9 cellular contexts compared by ENCODE assay signal in the genomic region with DNA sequence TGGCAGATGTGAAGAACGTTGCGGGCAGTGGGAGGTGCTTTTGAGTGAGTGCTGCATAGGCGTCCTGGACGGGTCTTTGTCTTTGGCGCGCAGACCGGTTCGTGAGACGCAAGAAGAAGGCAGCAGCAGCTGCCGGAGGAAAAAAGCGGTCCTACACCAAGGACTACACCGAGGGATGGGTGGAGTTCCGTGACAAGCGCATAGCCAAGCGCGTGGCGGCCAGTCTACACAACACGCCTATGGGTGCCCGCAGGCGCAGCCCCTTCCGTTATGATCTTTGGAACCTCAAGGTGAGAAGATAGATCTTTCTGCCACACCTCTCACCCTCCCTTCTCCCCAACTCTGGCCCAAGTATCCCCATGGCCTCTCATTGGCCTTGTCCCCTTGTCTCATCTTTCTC. TPM values are rescaled to one million over a fixed set of nuclear protein-coding genes. Genes with fewer than 3 reads are reported as not detected.
A peak's percentile ranks its signal among the peaks of the same experiment; 100 is the strongest.
DNase-seq lines count a peak whose midpoint lies in the region; ATAC-seq, FAIRE-seq and TF ChIP-seq lines count a peak whose summit lies in the region.
"Had no signal": no experiment of that assay in that cellular context is flagged by ENCODE, and none has a peak within 500 bp of the region (broad histone marks: within the 10 kb centered on the region; RNA-seq: fewer than 3 reads in every experiment).

No MANE protein-coding gene starts in this region.

- H3K9me1 ChIP-seq in K562 (ENCODE audit: control insufficient read depth, insufficient read depth, low read length), result no peaks in the 10 kb centered on the region

- H3K27me3 Mint-ChIP-seq in mesothelial cell of epicardium (ENCODE audit: low read depth), result peaks cover 21% of the 10 kb centered on the region

- H3K27ac ChIP-seq in 22Rv1 (peak overlapping the region; percentile 87; the same call in 1 of the 2 replicates), K562 (ENCODE audit: extremely low read depth, low read depth, low read length) (peak overlapping the region; percentile 88)

- ATAC-seq in K562 (no peak), HG02840 (IDR thresholded peaks at IDR 0.05; ENCODE audit: low FRiP score, unreplicated experiment) (no peak), HG02571 (IDR thresholded peaks at IDR 0.05; ENCODE audit: unreplicated experiment) (no peak)

- CTCF ChIA-PET in K562 (lab: Yijun Ruan, JAX; ENCODE audit: low intra/inter-chr PET ratio), result no interaction called here

- H3K36me3 Mint-ChIP-seq in mesothelial cell of epicardium, result peaks cover 7% of the 10 kb centered on the region

- no TSS peak for BruUV-seq in K562 (replicated peaks; lab: Mats Ljungman, UMichigan)

- H3K9ac ChIP-seq in K562 (ENCODE audit: insufficient read depth in 1 of 2, low read depth in 2 of 2, low read length in 2 of 2), result peak overlapping the region; percentile 94 to 100

- 33% methylated on average over 21 of the region's 21 CpGs for WGBS in K562 (ENCODE audit: insufficient coverage, low coverage, missing lambda C conversion rate)

- no peak for TF ChIP-seq CTCF in 22Rv1 (IDR thresholded peaks at IDR 0.05)
- TF ChIP-seq CTCF in GM12875 (IDR thresholded peaks at IDR 0.05; ENCODE audit: borderline replicate concordance, insufficient read depth, low read depth, low read length), result no peak
- TF ChIP-seq CTCF in K562 (IDR thresholded peaks at IDR 0.05 in 2 of 3, conservative IDR thresholded peaks at IDR 0.05 in 1 of 3; ENCODE audit: insufficient read depth in 2 of 3, low read depth in 1 of 3, low read length in 3 of 3), result no peak
- no peak for TF ChIP-seq CTCF in mesothelial cell of epicardium (IDR thresholded peaks at IDR 0.05; ENCODE audit: unreplicated experiment)

- H2AFZ ChIP-seq in K562 (ENCODE audit: low read depth, low read length), result no peak overlapping the region

- DNase-seq in K562 (ENCODE audit: extremely low read depth in 1 of 4, low spot score in 3 of 4) (peak in 3 of 4 experiments; percentile 32 to 44 (median 33)), mesothelial cell of epicardium (ENCODE audit: low spot score in 2 of 2, unreplicated experiment in 2 of 2) (no peak), AML-193 (lab: John Stamatoyannopoulos, UW) (no peak)
- DNase-seq in activated CD4-positive, alpha-beta T cell treated with anti-CD3 and anti-CD28 coated beads for 4 hours, result no peak

- peak overlapping the region; percentile 13 for H3K27ac Mint-ChIP-seq in mesothelial cell of epicardium

- peak overlapping the region; percentile 99 for H3K4me2 ChIP-seq in K562 (ENCODE audit: insufficient read depth, low read length)

- H3K4me3 ChIP-seq in GM12875 (ENCODE audit: low read depth, low read length), result peak overlapping the region; percentile 89
- H3K4me3 ChIP-seq in K562, result peak overlapping the region; percentile 91

- no peak for TF ChIP-seq EP300 in K562 (IDR thresholded peaks at IDR 0.05; ENCODE audit: low read length)

- no peaks in the 10 kb centered on the region for H3K9me3 ChIP-seq in K562 (replicated peaks; ENCODE audit: control insufficient read depth, insufficient read depth, low read depth, low read length)
- H3K9me3 ChIP-seq: adrenal gland had no signal

- peaks cover 9 to 19% of the 10 kb centered on the region in 2 experiments; a peak in 4 of 5 replicates for H3K4me1 ChIP-seq in K562 (replicated peaks in 1 of 2; ENCODE audit: control insufficient read depth in 2 of 2, insufficient read depth in 2 of 2, low read length in 2 of 2)

- peaks cover 27% of the 10 kb centered on the region for H3K36me3 ChIP-seq in K562 (ENCODE audit: control insufficient read depth, insufficient read depth, low read length)

- no peaks in the 10 kb centered on the region for H4K20me1 ChIP-seq in K562 (replicated peaks; ENCODE audit: control insufficient read depth, insufficient read depth, low read length)

- peaks cover 16% of the 10 kb centered on the region for H3K4me1 Mint-ChIP-seq in mesothelial cell of epicardium

- peaks cover 22% of the 10 kb centered on the region for H3K79me2 ChIP-seq in K562 (ENCODE audit: control insufficient read depth, insufficient read depth, low read length)

- in situ Hi-C loops in K562 (cut with MboI), result loop anchor here (10.0 kb wide), 1 partner anchor 533 kb away; no protein-coding TSS in a partner anchor

- POLR2A ChIA-PET in K562 (lab: Yijun Ruan, JAX), result interaction anchor here (0.7 kb wide), 1 partner anchor 1295 kb away, joined by 3 read pairs; a partner anchor contains a TSS

- no peak for FAIRE-seq in K562 (lab: Jason Lieb, UNC)

- TF ChIP-seq RAD21 in K562 (CRISPR knock-in tag; conservative IDR thresholded peaks at IDR 0.05 in 1 of 2, IDR thresholded peaks at IDR 0.05 in 1 of 2), result no peak

- TF ChIP-seq POLR2A in K562 (conservative IDR thresholded peaks at IDR 0.05), result no peak

- no peaks in the 10 kb centered on the region for H3K9me3 Mint-ChIP-seq in mesothelial cell of epicardium

- no peaks in the 10 kb centered on the region for H3K27me3 ChIP-seq in K562 (ENCODE audit: control insufficient read depth in 2 of 2, insufficient read depth in 2 of 2, low read length in 2 of 2)

- intact Hi-C loops in K562 (cut with micrococcal nuclease), result loop anchor here (5.0 kb wide), 1 partner anchor 531 kb away; no protein-coding TSS in a partner anchor

- H3K4me3 Mint-ChIP-seq in mesothelial cell of epicardium, result no peak overlapping the region

TF ChIP-seq in K562, 482 proteins besides CTCF, POLR2A, EP300 and RAD21:
- TF ChIP-seq, protein P1, sequence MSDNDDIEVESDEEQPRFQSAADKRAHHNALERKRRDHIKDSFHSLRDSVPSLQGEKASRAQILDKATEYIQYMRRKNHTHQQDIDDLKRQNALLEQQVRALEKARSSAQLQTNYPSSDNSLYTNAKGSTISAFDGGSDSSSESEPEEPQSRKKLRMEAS (CRISPR knock-in tag; IDR thresholded peaks at IDR 0.05), result 0 out of 2 replicates have a peak, but pooled peaks have one; percentile 24
- TF ChIP-seq JUN (IDR thresholded peaks at IDR 0.05; ENCODE audit: borderline replicate concordance, low read depth, low read length) (no peak), JUN (CRISPR knock-in tag; IDR thresholded peaks at IDR 0.05; ENCODE audit: borderline replicate concordance) (0 out of 2 replicates have a peak, but pooled peaks have one; percentile 32)
- TF ChIP-seq, protein P2, sequence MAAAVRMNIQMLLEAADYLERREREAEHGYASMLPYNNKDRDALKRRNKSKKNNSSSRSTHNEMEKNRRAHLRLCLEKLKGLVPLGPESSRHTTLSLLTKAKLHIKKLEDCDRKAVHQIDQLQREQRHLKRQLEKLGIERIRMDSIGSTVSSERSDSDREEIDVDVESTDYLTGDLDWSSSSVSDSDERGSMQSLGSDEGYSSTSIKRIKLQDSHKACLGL (CRISPR knock-in tag; IDR thresholded peaks at IDR 0.05; ENCODE audit: borderline replicate concordance, poor library complexity, severe bottlenecking), result no peak

RNA-seq across cellular contexts. Expression of gene ABT1, which starts 1.1 kb away (rescaled TPM):
- total RNA-seq in K562 (2011; cell fraction: chromatin; rRNA removed; ENCODE audit: low replicate concordance), result 19.4 and 24.4 TPM in 2 replicates
- 28.8 and 31.2 TPM in 2 replicates for total RNA-seq in K562 (2011; cell fraction: nucleolus; rRNA removed)
- 29.9 and 34.0 TPM in 2 replicates for total RNA-seq in K562 (2011; cell fraction: nucleoplasm; rRNA removed)
- total RNA-seq in K562 (2014; rRNA removed) (52.7 and 60.6 TPM in 2 replicates), K562 (2014; rRNA removed; fragmentation: Illumina TruSeq; extraction: Trizol) (19.9 and 21.5 TPM in 2 replicates), K562 (2015; rRNA removed; fragmentation: Illumina TruSeq; extraction: Trizol) (37.9 and 40.7 TPM in 2 replicates), K562 (2021) (45.4 and 47.8 TPM in 2 replicates), mesothelial cell of epicardium (21.8 to 22.6 TPM (median 21.9 TPM) in 3 replicates)
- polyA plus RNA-seq in K562 (2011; rRNA removed) (45.9 and 47.2 TPM in 2 replicates), K562 (2014; fragmentation: Illumina TruSeq; extraction: Trizol) (29.6 and 40.5 TPM in 2 replicates), K562 (2014; fragmentation: Nextera tagmentation; extraction: Ambion mirVana) (10 to 100 TPM in 1 of 2 experiments, 1 to 10 TPM in 1; 8.8 to 25.2 TPM), K562 (2014; rRNA removed) (51.1 and 59.4 TPM in 2 replicates)
- polyA plus RNA-seq in K562 (2011; cell fraction: cytosol; rRNA removed), result 54.9 and 75.5 TPM in 2 replicates
- 31.7 and 32.1 TPM in 2 replicates for polyA plus RNA-seq in K562 (2011; cell fraction: nucleus; rRNA removed)
- 28.3 and 30.1 TPM in 2 replicates for polyA plus RNA-seq in K562 (2012)
- 19.4 and 21.4 TPM in 2 replicates for polyA minus RNA-seq in K562 (2011; rRNA and poly(A)+ RNA removed)
- polyA minus RNA-seq in K562 (2011; cell fraction: cytosol; rRNA and poly(A)+ RNA removed), result 17.9 and 18.6 TPM in 2 replicates
- polyA minus RNA-seq in K562 (2011; cell fraction: nucleus; rRNA and poly(A)+ RNA removed), result 26.0 and 42.1 TPM in 2 replicates

RNA-seq across cellular contexts. Expression of gene HMGN4, which starts 59.7 kb away (rescaled TPM):
- total RNA-seq in K562 (2011; cell fraction: chromatin; rRNA removed; ENCODE audit: low replicate concordance), result 23.4 and 44.5 TPM in 2 replicates
- total RNA-seq in K562 (2011; cell fraction: nucleolus; rRNA removed), result 13.5 and 15.3 TPM in 2 replicates
- 28.3 and 34.4 TPM in 2 replicates for total RNA-seq in K562 (2011; cell fraction: nucleoplasm; rRNA removed)
- total RNA-seq in K562 (2014; rRNA removed), result 71.8 and 87.5 TPM in 2 replicates
- 134 and 145 TPM in 2 replicates for total RNA-seq in K562 (2014; rRNA removed; fragmentation: Illumina TruSeq; extraction: Trizol)
- 100 and 102 TPM in 2 replicates for total RNA-seq in K562 (2015; rRNA removed; fragmentation: Illumina TruSeq; extraction: Trizol)
- 78.8 and 79.9 TPM in 2 replicates for total RNA-seq in K562 (2021)
- polyA plus RNA-seq in K562 (2011; rRNA removed), result 95.4 and 111 TPM in 2 replicates
- polyA plus RNA-seq in K562 (2011; cell fraction: cytosol; rRNA removed), result 35.3 and 57.4 TPM in 2 replicates
- polyA plus RNA-seq in K562 (2011; cell fraction: nucleus; rRNA removed), result 24.5 and 38.9 TPM in 2 replicates
- polyA plus RNA-seq in K562 (2012), result 65.4 and 94.0 TPM in 2 replicates
- polyA plus RNA-seq in K562 (2014; fragmentation: Illumina TruSeq; extraction: Trizol), result 97.0 and 104 TPM in 2 replicates
- polyA plus RNA-seq in K562 (2014; fragmentation: Nextera tagmentation; extraction: Ambion mirVana), result 10 to 100 TPM; 35.4 to 41.1 TPM
- 92.2 and 94.1 TPM in 2 replicates for polyA plus RNA-seq in K562 (2014; rRNA removed)
- 76.2 and 81.4 TPM in 2 replicates for polyA minus RNA-seq in K562 (2011; rRNA and poly(A)+ RNA removed)
- polyA minus RNA-seq in K562 (2011; cell fraction: cytosol; rRNA and poly(A)+ RNA removed), result 32.2 and 35.4 TPM in 2 replicates
- polyA minus RNA-seq in K562 (2011; cell fraction: nucleus; rRNA and poly(A)+ RNA removed), result 8.2 and 16.9 TPM in 2 replicates
- total RNA-seq in mesothelial cell of epicardium, result 49.4 to 60.5 TPM (median 54.1 TPM) in 3 replicates

Comparison
In these comparisons a context has a peak if more than half of its experiments do, and no peak if none do; other contexts are left out.
1. DNase-seq: peak in K562 (3 of 4); none in mesothelial cell of epicardium (0 of 2), activated CD4-positive, alpha-beta T cell treated with anti-CD3 and anti-CD28 coated beads for 4 hours (0 of 2) and AML-193 (0 of 2).